In the genomic region with DNA sequence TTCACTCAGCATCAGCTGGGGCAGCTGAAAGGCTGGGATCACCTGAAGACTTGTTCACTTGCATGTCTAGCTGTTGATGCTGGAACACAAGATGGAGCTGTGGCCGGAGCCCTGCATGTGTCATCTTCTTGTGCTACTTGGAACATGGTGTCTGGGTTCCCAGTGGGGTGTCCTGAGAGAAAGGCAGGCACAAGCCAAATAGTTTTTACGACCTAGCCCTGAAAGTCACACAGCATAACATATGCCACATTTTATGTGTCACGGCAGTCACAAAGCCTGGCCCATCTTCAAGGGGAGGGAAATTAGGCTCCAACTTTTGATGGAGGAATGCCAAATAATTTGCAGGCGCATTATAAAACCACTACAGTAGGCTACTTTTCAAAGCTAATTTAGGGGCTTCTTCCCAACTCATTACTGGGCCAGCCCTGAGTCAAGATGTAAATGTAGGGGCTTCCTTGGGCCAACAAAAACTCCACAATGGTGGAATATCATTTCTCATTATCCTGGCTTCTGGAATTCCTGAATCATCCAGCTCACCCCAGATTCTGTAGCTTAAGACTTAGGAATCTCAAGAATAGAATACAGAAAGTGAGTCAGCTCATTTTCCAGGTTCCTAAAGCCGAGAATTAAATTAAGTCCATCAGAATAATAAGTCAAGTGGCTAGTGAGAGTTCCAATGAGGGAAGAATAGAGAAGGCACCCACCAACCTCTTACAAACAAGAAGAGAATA, we compare ENCODE assay signal across 14 cellular contexts.
"Had no signal": no experiment of that assay in that cellular context is flagged by ENCODE, and none has a peak within 500 bp of the region (broad histone marks: within the 10 kb centered on the region; RNA-seq: fewer than 3 reads in every experiment).

No MANE protein-coding gene starts in this region.

- H3K4me3 ChIP-seq: gastroesophageal sphincter, heart left ventricle, thyroid gland had no signal

- ATAC-seq: gastroesophageal sphincter, heart left ventricle, left ventricle myocardium superior had no signal

- H3K4me1 ChIP-seq: heart left ventricle had no signal

- FAIRE-seq: TTC549 had no signal

- H3K9me3 ChIP-seq: gastroesophageal sphincter, heart left ventricle, thyroid gland had no signal

- DNase-seq: activated CD4-positive, alpha-beta T cell treated with anti-CD3 and anti-CD28 coated beads, Interleukin-2, amount 50 U/mL, for 4 hours; activated gamma-delta T cell; heart left ventricle; kidney glomerular epithelial cell; left ventricle myocardium superior; occipital lobe; retina; stimulated activated CD4-positive, alpha-beta T cell treated with anti-CD3 and anti-CD28 coated beads, Interleukin-1b, Interleukin-23, amount 100 ng/mL, for 48 hours; stimulated activated CD8-positive, alpha-beta memory T cell treated with anti-CD3 and anti-CD28 coated beads, Interleukin-4, amount 100 ng/mL, for 48 hours; stimulated activated naive CD4-positive, alpha-beta T cell; thyroid gland had no signal

- H3K36me3 ChIP-seq: gastroesophageal sphincter, heart left ventricle, thyroid gland had no signal

- H3K27me3 ChIP-seq: gastroesophageal sphincter, heart left ventricle, thyroid gland had no signal

- H3K27ac ChIP-seq: epithelial cell of prostate, gastroesophageal sphincter, heart left ventricle, thyroid gland had no signal
